ENCODE assay signal across 1 cellular context in the genomic region with DNA sequence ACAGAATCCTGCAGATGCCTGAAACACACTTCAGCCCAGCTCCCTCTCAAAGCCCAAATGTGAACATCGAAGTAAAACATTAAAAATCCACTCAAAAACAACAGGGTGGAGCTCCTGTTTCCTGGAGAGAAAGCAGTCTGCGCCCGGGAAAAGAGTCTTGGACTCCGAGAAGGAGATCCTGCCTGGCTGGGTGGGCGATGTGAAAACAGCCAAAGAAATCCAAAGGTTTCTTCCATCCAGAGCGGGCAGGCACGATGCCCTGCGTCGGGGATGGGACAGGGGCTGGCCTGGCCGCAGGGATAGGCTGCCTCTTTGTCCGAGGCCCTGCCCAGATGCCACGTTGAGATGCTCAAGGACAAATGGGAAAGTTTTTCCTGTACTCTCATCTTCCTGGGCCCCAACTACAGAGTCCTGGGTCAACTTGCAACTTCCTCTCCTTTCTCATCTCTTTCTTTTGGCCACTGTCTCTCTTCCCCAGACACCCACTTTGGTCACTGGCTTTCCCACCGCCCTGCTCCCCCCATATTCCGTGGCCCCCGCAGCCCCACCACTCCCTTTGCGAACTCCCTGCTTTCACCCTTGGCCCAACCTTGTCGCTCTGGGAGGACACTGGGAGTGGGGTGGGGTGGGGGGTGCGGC.
TF ChIP-seq lines count a peak whose summit lies in the region.

No MANE protein-coding gene starts in this region.

TF ChIP-seq in K562, 482 proteins besides CTCF, POLR2A, EP300 and RAD21 (continued from another document):
- TF ChIP-seq, protein P1, sequence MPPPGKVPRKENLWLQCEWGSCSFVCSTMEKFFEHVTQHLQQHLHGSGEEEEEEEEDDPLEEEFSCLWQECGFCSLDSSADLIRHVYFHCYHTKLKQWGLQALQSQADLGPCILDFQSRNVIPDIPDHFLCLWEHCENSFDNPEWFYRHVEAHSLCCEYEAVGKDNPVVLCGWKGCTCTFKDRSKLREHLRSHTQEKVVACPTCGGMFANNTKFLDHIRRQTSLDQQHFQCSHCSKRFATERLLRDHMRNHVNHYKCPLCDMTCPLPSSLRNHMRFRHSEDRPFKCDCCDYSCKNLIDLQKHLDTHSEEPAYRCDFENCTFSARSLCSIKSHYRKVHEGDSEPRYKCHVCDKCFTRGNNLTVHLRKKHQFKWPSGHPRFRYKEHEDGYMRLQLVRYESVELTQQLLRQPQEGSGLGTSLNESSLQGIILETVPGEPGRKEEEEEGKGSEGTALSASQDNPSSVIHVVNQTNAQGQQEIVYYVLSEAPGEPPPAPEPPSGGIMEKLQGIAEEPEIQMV (tag; conservative IDR thresholded peaks at IDR 0.05; ENCODE audit: low read depth): no peak
- TF ChIP-seq SREBF1 (IDR thresholded peaks at IDR 0.05; ENCODE audit: borderline replicate concordance, low read depth, low read length) (no peak), DIDO1 (tag; IDR thresholded peaks at IDR 0.05; ENCODE audit: low read depth) (no peak), HMGN3 (IDR thresholded peaks at IDR 0.05; ENCODE audit: borderline replicate concordance, extremely low read depth, insufficient read length, low read depth, low read length) (no peak), HNRNPL (IDR thresholded peaks at IDR 0.05; ENCODE audit: low read depth, low read length) (no peak), ZC3H8 (IDR thresholded peaks at IDR 0.05) (no peak), ZNF584 (CRISPR knock-in tag; IDR thresholded peaks at IDR 0.05; ENCODE audit: low read depth) (no peak), TAF9B (IDR thresholded peaks at IDR 0.05; ENCODE audit: partially characterized antibody) (no peak), HLTF (IDR thresholded peaks at IDR 0.05) (no peak), ZNF707 (CRISPR knock-in tag; conservative IDR thresholded peaks at IDR 0.05) (no peak), TEAD4 (IDR thresholded peaks at IDR 0.05; ENCODE audit: low read length) (no peak), TEAD4 (CRISPR knock-in tag; IDR thresholded peaks at IDR 0.05; ENCODE audit: borderline replicate concordance) (no peak), ZNF274 (IDR thresholded peaks at IDR 0.05; ENCODE audit: borderline replicate concordance, low read depth, low read length) (no peak), SPI1 (IDR thresholded peaks at IDR 0.05; ENCODE audit: borderline replicate concordance, low read depth, low read length) (peak; percentile 20; the same call in 1 of the 2 replicates), GABPA (tag; conservative IDR thresholded peaks at IDR 0.05; ENCODE audit: low read depth) (0 out of 2 replicates have a peak, but pooled peaks have one; percentile 29), TSC22D4 (tag; IDR thresholded peaks at IDR 0.05) (no peak), ZKSCAN3 (CRISPR knock-in tag; IDR thresholded peaks at IDR 0.05) (no peak), ZNF764 (CRISPR knock-in tag; IDR thresholded peaks at IDR 0.05; ENCODE audit: low read depth) (no peak), ZKSCAN1 (IDR thresholded peaks at IDR 0.05; ENCODE audit: low read depth, low read length) (no peak), RBM22 (IDR thresholded peaks at IDR 0.05; ENCODE audit: low read depth, low read length, poor library complexity, severe bottlenecking) (no peak), E2F3 (CRISPR knock-in tag; IDR thresholded peaks at IDR 0.05) (no peak), HNRNPH1 (optimal IDR thresholded peaks at IDR 0.05; ENCODE audit: low read depth, low read length) (no peak), ZBTB17 (CRISPR knock-in tag; IDR thresholded peaks at IDR 0.05) (0 out of 2 replicates have a peak, but pooled peaks have one; percentile 16)
- TF ChIP-seq, protein P2, sequence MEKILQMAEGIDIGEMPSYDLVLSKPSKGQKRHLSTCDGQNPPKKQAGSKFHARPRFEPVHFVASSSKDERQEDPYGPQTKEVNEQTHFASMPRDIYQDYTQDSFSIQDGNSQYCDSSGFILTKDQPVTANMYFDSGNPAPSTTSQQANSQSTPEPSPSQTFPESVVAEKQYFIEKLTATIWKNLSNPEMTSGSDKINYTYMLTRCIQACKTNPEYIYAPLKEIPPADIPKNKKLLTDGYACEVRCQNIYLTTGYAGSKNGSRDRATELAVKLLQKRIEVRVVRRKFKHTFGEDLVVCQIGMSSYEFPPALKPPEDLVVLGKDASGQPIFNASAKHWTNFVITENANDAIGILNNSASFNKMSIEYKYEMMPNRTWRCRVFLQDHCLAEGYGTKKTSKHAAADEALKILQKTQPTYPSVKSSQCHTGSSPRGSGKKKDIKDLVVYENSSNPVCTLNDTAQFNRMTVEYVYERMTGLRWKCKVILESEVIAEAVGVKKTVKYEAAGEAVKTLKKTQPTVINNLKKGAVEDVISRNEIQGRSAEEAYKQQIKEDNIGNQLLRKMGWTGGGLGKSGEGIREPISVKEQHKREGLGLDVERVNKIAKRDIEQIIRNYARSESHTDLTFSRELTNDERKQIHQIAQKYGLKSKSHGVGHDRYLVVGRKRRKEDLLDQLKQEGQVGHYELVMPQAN (IDR thresholded peaks at IDR 0.05; ENCODE audit: borderline replicate concordance): 0 out of 2 replicates have a peak, but pooled peaks have one; percentile 15
- TF ChIP-seq, protein P3, sequence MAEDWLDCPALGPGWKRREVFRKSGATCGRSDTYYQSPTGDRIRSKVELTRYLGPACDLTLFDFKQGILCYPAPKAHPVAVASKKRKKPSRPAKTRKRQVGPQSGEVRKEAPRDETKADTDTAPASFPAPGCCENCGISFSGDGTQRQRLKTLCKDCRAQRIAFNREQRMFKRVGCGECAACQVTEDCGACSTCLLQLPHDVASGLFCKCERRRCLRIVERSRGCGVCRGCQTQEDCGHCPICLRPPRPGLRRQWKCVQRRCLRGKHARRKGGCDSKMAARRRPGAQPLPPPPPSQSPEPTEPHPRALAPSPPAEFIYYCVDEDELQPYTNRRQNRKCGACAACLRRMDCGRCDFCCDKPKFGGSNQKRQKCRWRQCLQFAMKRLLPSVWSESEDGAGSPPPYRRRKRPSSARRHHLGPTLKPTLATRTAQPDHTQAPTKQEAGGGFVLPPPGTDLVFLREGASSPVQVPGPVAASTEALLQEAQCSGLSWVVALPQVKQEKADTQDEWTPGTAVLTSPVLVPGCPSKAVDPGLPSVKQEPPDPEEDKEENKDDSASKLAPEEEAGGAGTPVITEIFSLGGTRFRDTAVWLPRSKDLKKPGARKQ (CRISPR knock-in tag; IDR thresholded peaks at IDR 0.05): no peak
- TF ChIP-seq, protein P4, sequence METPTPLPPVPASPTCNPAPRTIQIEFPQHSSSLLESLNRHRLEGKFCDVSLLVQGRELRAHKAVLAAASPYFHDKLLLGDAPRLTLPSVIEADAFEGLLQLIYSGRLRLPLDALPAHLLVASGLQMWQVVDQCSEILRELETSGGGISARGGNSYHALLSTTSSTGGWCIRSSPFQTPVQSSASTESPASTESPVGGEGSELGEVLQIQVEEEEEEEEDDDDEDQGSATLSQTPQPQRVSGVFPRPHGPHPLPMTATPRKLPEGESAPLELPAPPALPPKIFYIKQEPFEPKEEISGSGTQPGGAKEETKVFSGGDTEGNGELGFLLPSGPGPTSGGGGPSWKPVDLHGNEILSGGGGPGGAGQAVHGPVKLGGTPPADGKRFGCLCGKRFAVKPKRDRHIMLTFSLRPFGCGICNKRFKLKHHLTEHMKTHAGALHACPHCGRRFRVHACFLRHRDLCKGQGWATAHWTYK (CRISPR knock-in tag; IDR thresholded peaks at IDR 0.05): peak; percentile 12; the same call in 1 of the 2 replicates
- TF ChIP-seq, protein P5, sequence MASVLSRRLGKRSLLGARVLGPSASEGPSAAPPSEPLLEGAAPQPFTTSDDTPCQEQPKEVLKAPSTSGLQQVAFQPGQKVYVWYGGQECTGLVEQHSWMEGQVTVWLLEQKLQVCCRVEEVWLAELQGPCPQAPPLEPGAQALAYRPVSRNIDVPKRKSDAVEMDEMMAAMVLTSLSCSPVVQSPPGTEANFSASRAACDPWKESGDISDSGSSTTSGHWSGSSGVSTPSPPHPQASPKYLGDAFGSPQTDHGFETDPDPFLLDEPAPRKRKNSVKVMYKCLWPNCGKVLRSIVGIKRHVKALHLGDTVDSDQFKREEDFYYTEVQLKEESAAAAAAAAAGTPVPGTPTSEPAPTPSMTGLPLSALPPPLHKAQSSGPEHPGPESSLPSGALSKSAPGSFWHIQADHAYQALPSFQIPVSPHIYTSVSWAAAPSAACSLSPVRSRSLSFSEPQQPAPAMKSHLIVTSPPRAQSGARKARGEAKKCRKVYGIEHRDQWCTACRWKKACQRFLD (CRISPR knock-in tag; IDR thresholded peaks at IDR 0.05): 0 out of 2 replicates have a peak, but pooled peaks have one; percentile 9
- TF ChIP-seq, protein P6, sequence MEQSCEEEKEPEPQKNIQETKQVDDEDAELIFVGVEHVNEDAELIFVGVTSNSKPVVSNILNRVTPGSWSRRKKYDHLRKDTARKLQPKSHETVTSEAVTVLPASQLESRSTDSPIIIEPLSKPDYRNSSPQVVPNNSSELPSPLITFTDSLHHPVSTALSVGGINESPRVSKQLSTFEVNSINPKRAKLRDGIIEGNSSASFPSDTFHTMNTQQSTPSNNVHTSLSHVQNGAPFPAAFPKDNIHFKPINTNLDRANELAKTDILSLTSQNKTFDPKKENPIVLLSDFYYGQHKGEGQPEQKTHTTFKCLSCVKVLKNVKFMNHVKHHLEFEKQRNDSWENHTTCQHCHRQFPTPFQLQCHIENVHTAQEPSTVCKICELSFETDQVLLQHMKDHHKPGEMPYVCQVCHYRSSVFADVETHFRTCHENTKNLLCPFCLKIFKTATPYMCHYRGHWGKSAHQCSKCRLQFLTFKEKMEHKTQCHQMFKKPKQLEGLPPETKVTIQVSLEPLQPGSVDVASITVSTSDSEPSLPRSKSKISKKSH (CRISPR knock-in tag; IDR thresholded peaks at IDR 0.05): no peak
- TF ChIP-seq, protein P7, sequence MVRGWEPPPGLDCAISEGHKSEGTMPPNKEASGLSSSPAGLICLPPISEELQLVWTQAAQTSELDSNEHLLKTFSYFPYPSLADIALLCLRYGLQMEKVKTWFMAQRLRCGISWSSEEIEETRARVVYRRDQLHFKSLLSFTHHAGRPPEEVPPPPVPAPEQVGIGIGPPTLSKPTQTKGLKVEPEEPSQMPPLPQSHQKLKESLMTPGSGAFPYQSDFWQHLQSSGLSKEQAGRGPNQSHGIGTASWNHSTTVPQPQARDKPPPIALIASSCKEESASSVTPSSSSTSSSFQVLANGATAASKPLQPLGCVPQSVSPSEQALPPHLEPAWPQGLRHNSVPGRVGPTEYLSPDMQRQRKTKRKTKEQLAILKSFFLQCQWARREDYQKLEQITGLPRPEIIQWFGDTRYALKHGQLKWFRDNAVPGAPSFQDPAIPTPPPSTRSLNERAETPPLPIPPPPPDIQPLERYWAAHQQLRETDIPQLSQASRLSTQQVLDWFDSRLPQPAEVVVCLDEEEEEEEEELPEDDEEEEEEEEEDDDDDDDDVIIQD (CRISPR knock-in tag; IDR thresholded peaks at IDR 0.05): no peak
- TF ChIP-seq, protein P8, sequence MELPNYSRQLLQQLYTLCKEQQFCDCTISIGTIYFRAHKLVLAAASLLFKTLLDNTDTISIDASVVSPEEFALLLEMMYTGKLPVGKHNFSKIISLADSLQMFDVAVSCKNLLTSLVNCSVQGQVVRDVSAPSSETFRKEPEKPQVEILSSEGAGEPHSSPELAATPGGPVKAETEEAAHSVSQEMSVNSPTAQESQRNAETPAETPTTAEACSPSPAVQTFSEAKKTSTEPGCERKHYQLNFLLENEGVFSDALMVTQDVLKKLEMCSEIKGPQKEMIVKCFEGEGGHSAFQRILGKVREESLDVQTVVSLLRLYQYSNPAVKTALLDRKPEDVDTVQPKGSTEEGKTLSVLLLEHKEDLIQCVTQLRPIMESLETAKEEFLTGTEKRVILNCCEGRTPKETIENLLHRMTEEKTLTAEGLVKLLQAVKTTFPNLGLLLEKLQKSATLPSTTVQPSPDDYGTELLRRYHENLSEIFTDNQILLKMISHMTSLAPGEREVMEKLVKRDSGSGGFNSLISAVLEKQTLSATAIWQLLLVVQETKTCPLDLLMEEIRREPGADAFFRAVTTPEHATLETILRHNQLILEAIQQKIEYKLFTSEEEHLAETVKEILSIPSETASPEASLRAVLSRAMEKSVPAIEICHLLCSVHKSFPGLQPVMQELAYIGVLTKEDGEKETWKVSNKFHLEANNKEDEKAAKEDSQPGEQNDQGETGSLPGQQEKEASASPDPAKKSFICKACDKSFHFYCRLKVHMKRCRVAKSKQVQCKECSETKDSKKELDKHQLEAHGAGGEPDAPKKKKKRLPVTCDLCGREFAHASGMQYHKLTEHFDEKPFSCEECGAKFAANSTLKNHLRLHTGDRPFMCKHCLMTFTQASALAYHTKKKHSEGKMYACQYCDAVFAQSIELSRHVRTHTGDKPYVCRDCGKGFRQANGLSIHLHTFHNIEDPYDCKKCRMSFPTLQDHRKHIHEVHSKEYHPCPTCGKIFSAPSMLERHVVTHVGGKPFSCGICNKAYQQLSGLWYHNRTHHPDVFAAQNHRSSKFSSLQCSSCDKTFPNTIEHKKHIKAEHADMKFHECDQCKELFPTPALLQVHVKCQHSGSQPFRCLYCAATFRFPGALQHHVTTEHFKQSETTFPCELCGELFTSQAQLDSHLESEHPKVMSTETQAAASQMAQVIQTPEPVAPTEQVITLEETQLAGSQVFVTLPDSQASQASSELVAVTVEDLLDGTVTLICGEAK (IDR thresholded peaks at IDR 0.05): 0 out of 2 replicates have a peak, but pooled peaks have one; percentile 7
- TF ChIP-seq, protein P8 (CRISPR knock-in tag; IDR thresholded peaks at IDR 0.05): no peak
